Comparison of ENCODE assay signal across 16 cellular contexts in the genomic region with DNA sequence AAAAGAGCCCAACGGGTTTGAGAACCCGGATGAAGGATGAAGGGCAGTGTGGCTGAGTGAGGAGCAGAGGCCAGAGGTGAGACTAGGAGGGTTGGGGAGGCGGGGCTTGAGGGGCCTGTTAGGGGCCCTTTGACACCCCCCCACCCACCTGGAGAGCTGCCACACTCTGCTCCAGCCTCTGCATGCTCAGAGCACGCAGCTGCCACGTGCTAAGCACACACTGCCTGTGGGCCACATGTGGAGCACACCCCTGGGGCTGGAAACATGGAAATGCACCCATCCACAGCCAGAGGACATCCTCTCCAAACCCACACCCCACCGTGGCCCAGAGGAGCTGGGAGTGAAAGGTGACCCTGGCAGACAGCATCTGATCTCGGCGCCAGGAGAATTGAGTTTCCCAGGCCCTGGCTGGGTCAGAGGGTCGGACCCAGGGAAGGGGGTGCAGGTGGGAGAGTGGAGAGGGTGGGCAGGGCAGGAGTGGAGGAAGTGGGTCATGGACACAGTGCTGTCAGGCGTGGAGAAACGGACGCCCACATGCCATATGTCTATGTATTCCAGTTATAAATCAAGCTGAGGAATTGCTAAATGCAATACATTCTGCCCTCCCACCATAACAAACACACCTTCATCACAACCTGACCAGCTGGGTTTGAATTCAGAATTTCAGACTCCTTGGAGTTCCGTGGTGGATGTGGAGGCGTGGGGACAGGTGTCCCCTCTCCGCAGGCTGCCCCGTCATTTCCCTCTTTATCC. TPM values are rescaled to one million over a fixed set of nuclear protein-coding genes. Genes with fewer than 3 reads are reported as not detected.
DNase-seq lines count a peak whose midpoint lies in the region; FAIRE-seq and TF ChIP-seq lines count a peak whose summit lies in the region.
"Had no signal": no experiment of that assay in that cellular context is flagged by ENCODE, and none has a peak within 500 bp of the region (broad histone marks: within the 10 kb centered on the region; RNA-seq: fewer than 3 reads in every experiment).

No MANE protein-coding gene starts in this region.

- no peak for TF ChIP-seq CTCF in H1 (IDR thresholded peaks at IDR 0.05; ENCODE audit: control extremely low read depth in 1 of 3, insufficient read depth in 1 of 3, low read depth in 1 of 3, low read length in 3 of 3)

- no peak for TF ChIP-seq RAD21 in H1 (IDR thresholded peaks at IDR 0.05 in 1 of 2, conservative IDR thresholded peaks at IDR 0.05 in 1 of 2; ENCODE audit: low read depth in 2 of 2, low read length in 2 of 2)

- H3K4me3 ChIP-seq in NT2/D1 (ENCODE audit: insufficient read length, low read depth), result no peak overlapping the region
- H3K4me3 ChIP-seq in H1 (ENCODE audit: extremely low read depth in 1 of 4, insufficient read depth in 2 of 4, low read depth in 3 of 4, low read length in 4 of 4), result no peak overlapping the region
- H3K4me3 ChIP-seq in neuronal stem cell (ENCODE audit: low read length in 2 of 2), result no peak overlapping the region
- H3K4me3 ChIP-seq: GM12878, HAP-1 had no signal

- POLR2A ChIA-PET in H1 (lab: Charles Lee; ENCODE audit: partially characterized antibody), result interaction anchor here (0.7 to 1.0 kb wide), 3 partner anchors 16 to 58 kb away, joined by 3 read pairs; no protein-coding TSS in a partner anchor

- H4K8ac ChIP-seq in H1 (ENCODE audit: extremely low read depth, insufficient read depth, low read length) (0 out of 2 replicates have a peak overlapping the region, but pooled peaks have one; percentile 42), neuronal stem cell (ENCODE audit: low read depth, low read length) (peak overlapping the region; percentile 30)

- H2BK12ac ChIP-seq in H1 (ENCODE audit: low read depth, low read length), result no peak overlapping the region
- no peak overlapping the region for H2BK12ac ChIP-seq in neuronal stem cell (ENCODE audit: low read length)

- CTCF ChIA-PET in H1 (lab: Charles Lee; ENCODE audit: partially characterized antibody), result interaction anchor here (0.6 to 2.3 kb wide), 5 partner anchors 8 to 580 kb away, joined by 3 to 14 read pairs (median 3); no protein-coding TSS in a partner anchor

- H2BK20ac ChIP-seq in H1 (ENCODE audit: low read length), result no peak overlapping the region

- no peak overlapping the region for H3K56ac ChIP-seq in H1 (replicated peaks; ENCODE audit: insufficient read length, low read depth, low read length)

- WGBS in H1 (ENCODE audit: extremely low coverage in 1 of 2, insufficient coverage in 1 of 2, insufficient read length in 1 of 2, insufficient replicate concordance in 2 of 2, low coverage in 1 of 2, low lambda C conversion rate in 2 of 2, missing lambda C conversion rate in 1 of 2), 2 experiments, result 85% methylated on average over 15 of the region's 16 CpGs; no CpG with 5 or more reads in 1 of the 2 experiments
- no CpG with 5 or more reads among the region's 16 CpGs for WGBS in neuronal stem cell (ENCODE audit: extremely low coverage in 2 of 2, insufficient read length in 2 of 2, insufficient replicate concordance in 1 of 2), 2 donors

- H2AFZ ChIP-seq in H1 (ENCODE audit: low read length) (no peak overlapping the region), neuronal stem cell (ENCODE audit: low read length) (no peak overlapping the region)

- H3K36me3 ChIP-seq in NT2/D1 (ENCODE audit: insufficient read depth, insufficient read length, low read length) (peaks cover 30% of the 10 kb centered on the region), H1 (ENCODE audit: control insufficient read depth in 2 of 4, insufficient read depth in 4 of 4, low read length in 3 of 4) (no peaks in the 10 kb centered on the region), neuronal stem cell (replicated peaks in 1 of 2; ENCODE audit: control insufficient read depth in 2 of 2, insufficient read depth in 2 of 2, low read length in 2 of 2) (peaks cover 0 to 11% of the 10 kb centered on the region in 2 donors)

- no peak for TF ChIP-seq EP300 in H1 (IDR thresholded peaks at IDR 0.05; ENCODE audit: borderline replicate concordance in 1 of 2, low read depth in 2 of 2, low read length in 2 of 2)

- no peak for TF ChIP-seq POLR2A in H1 (IDR thresholded peaks at IDR 0.05; ENCODE audit: control extremely low read depth in 1 of 2, low read depth in 2 of 2, low read length in 2 of 2)

- H3K79me2 ChIP-seq in H1 (ENCODE audit: control insufficient read depth in 1 of 2, insufficient read depth in 2 of 2, low read length in 2 of 2), result peaks cover 0 to 3% of the 10 kb centered on the region in 2 experiments; a peak in 1 of 4 replicates

- H3K9me3 ChIP-seq in NT2/D1 (ENCODE audit: insufficient read depth, low read length) (no peaks in the 10 kb centered on the region), H1 (ENCODE audit: insufficient read depth in 2 of 2, low read depth in 1 of 2, low read length in 1 of 2) (no peaks in the 10 kb centered on the region), neuronal stem cell (replicated peaks in 1 of 2; ENCODE audit: control insufficient read depth in 2 of 2, insufficient read depth in 1 of 2, low read depth in 1 of 2, low read length in 2 of 2) (no peaks in the 10 kb centered on the region)
- H3K9me3 ChIP-seq: HAP-1 had no signal

- H3K27me3 ChIP-seq in NT2/D1 (ENCODE audit: insufficient read depth, insufficient read length) (no peaks in the 10 kb centered on the region), H1 (replicated peaks in 1 of 4; ENCODE audit: control insufficient read depth in 3 of 4, extremely low read depth in 1 of 4, insufficient read depth in 3 of 4, low read length in 3 of 4) (no peaks in the 10 kb centered on the region), neuronal stem cell (ENCODE audit: control insufficient read depth in 3 of 3, insufficient read depth in 3 of 3, low read depth in 1 of 3, low read length in 3 of 3) (no peaks in the 10 kb centered on the region)

- no peak overlapping the region for H3K14ac ChIP-seq in H1 (ENCODE audit: insufficient read length)
- no peak overlapping the region for H3K14ac ChIP-seq in neuronal stem cell (ENCODE audit: low read length)

- peaks cover under 1 to 9% of the 10 kb centered on the region in 2 experiments for H4K20me1 ChIP-seq in H1 (replicated peaks in 1 of 2; ENCODE audit: control insufficient read depth in 1 of 2, insufficient read depth in 2 of 2, low read length in 2 of 2)

- H4K5ac ChIP-seq in H1 (ENCODE audit: insufficient read length, low read depth, low read length), result no peak overlapping the region

- H3K18ac ChIP-seq in H1 (ENCODE audit: extremely low read depth, low read length) (no peak overlapping the region), neuronal stem cell (ENCODE audit: low read length) (no peak overlapping the region)

- no peak overlapping the region for H2BK120ac ChIP-seq in H1 (replicated peaks; ENCODE audit: low read depth, low read length)
- no peak overlapping the region for H2BK120ac ChIP-seq in neuronal stem cell (ENCODE audit: low read depth, low read length)

- no peak overlapping the region for H3K4ac ChIP-seq in H1 (replicated peaks; ENCODE audit: insufficient read length, low read depth, low read length)
- no peak overlapping the region for H3K4ac ChIP-seq in neuronal stem cell (ENCODE audit: low read length)

- H3K23ac ChIP-seq in H1 (ENCODE audit: insufficient read length) (no peak overlapping the region), neuronal stem cell (ENCODE audit: low read depth, low read length, poor library complexity) (peak overlapping the region; percentile 35)

- peak overlapping the region; percentile 18 for H3K9ac ChIP-seq in NT2/D1 (ENCODE audit: insufficient read length, low read depth)
- H3K9ac ChIP-seq in H1 (replicated peaks in 1 of 4; ENCODE audit: extremely low read depth in 1 of 4, low read depth in 3 of 4, low read length in 3 of 4), result no peak overlapping the region
- H3K9ac ChIP-seq in neuronal stem cell (ENCODE audit: low read depth, low read length, poor library complexity), result peak overlapping the region; percentile 50

- H3K79me1 ChIP-seq in H1 (ENCODE audit: low read depth, low read length) (no peaks in the 10 kb centered on the region; the same call in 1 of the 2 replicates), neuronal stem cell (ENCODE audit: low read depth, low read length) (peaks cover 9% of the 10 kb centered on the region)

- DNase-seq in D341Med (ENCODE audit: low spot score) (peak; percentile 25), NT2/D1 (ENCODE audit: low read depth, low spot score) (no peak), H1 (ENCODE audit: low read depth in 1 of 2, low spot score in 2 of 2) (no peak), neuronal stem cell (ENCODE audit: low spot score) (no peak), iPS-NIHi7 (ENCODE audit: extremely low spot score) (no peak)
- no peak for DNase-seq in stimulated activated CD8-positive, alpha-beta memory T cell treated with anti-CD3 and anti-CD28 coated beads, Interleukin-4, amount 100 ng/mL, for 48 hours
- no peak for DNase-seq in activated T-cell treated with anti-CD3 and anti-CD28 coated beads, Interleukin-2, amount 50 U/mL, for 48 hours
- DNase-seq: Karpas-422, MM.1S, NCI-H1105, NCI-H187 treated with DMSO at 0.1 percent for 48 hours, NCI-H510A had no signal

- peaks cover under 1% of the 10 kb centered on the region; the same call in 1 of the 2 replicates for H3K23me2 ChIP-seq in H1 (ENCODE audit: low read depth, low read length)

- H2BK5ac ChIP-seq in H1 (ENCODE audit: low read depth, low read length), result no peak overlapping the region
- peak overlapping the region; percentile 46 for H2BK5ac ChIP-seq in neuronal stem cell (ENCODE audit: low read length)

- H4K91ac ChIP-seq in H1 (replicated peaks; ENCODE audit: insufficient read length, low read length) (no peak overlapping the region), neuronal stem cell (ENCODE audit: low read depth, low read length, poor library complexity) (no peak overlapping the region)

- H3K4me1 ChIP-seq in NT2/D1 (ENCODE audit: insufficient read depth, insufficient read length), result peaks cover 15% of the 10 kb centered on the region
- peaks cover 3 to 9% (median 6%) of the 10 kb centered on the region in 4 experiments; a peak in 6 of 7 replicates for H3K4me1 ChIP-seq in H1 (replicated peaks in 1 of 4; ENCODE audit: control insufficient read depth in 3 of 4, insufficient read depth in 4 of 4, low read length in 3 of 4)
- peaks cover 6 to 7% of the 10 kb centered on the region in 2 donors for H3K4me1 ChIP-seq in neuronal stem cell (ENCODE audit: control insufficient read depth in 2 of 2, insufficient read depth in 1 of 2, low read depth in 1 of 2, low read length in 2 of 2)

- H2AK5ac ChIP-seq in H1 (ENCODE audit: low read depth, low read length), result no peak overlapping the region
- no peak overlapping the region for H2AK5ac ChIP-seq in neuronal stem cell (ENCODE audit: low read depth, low read length)

- no peak for FAIRE-seq in H1 (lab: Jason Lieb, UNC)
- FAIRE-seq: GM12878, HepG2 had no signal

- H2BK15ac ChIP-seq in H1 (ENCODE audit: low read length), result no peak overlapping the region
- H2BK15ac ChIP-seq in neuronal stem cell (ENCODE audit: low read length), result no peak overlapping the region

- H3K27ac ChIP-seq in H1 (ENCODE audit: low read depth, low read length) (no peak overlapping the region), neuronal stem cell (replicated peaks; ENCODE audit: low read length) (no peak overlapping the region)

- H3K4me2 ChIP-seq in H1 (ENCODE audit: insufficient read depth in 1 of 2, low read depth in 2 of 2, low read length in 2 of 2), result no peak overlapping the region
- H3K4me2 ChIP-seq in neuronal stem cell (ENCODE audit: insufficient read depth, low read length, poor library complexity, severe bottlenecking), result no peak overlapping the region

RNA-seq across cellular contexts. Expression of a gene that starts 5.9 kb away (rescaled TPM):
- total RNA-seq in H1 (2021; fragmentation: NEBNext Ultra II Directional; extraction: Animal tissue kit (Norgen Biotek cat#: 25700)), result 43.7 and 62.7 TPM in 2 replicates
- polyA plus RNA-seq in H1 (2011; rRNA removed), result 34.3 and 55.4 TPM in 2 replicates
- 38.5 TPM for polyA plus RNA-seq in H1 (2011; cell fraction: cytosol; rRNA removed)
- 182 TPM for polyA plus RNA-seq in H1 (2011; cell fraction: nucleus; rRNA removed)
- 63.2 to 75.1 TPM (median 67.5 TPM) in 4 replicates for polyA plus RNA-seq in H1 (2012, experiment 1 of 2)
- 27.0 TPM for polyA plus RNA-seq in H1 (2012, experiment 2 of 2)
- 35.2 TPM for polyA plus RNA-seq in H1 (2013, experiment 1 of 2)
- polyA plus RNA-seq in H1 (2013, experiment 2 of 2), result 29.3 TPM
- polyA minus RNA-seq in H1 (2011; rRNA and poly(A)+ RNA removed), result 80.1 and 86.2 TPM in 2 replicates
- 43.2 TPM for polyA minus RNA-seq in H1 (2011; cell fraction: cytosol; rRNA and poly(A)+ RNA removed)
- polyA minus RNA-seq in H1 (2011; cell fraction: nucleus; rRNA and poly(A)+ RNA removed), result 108 TPM
- polyA plus RNA-seq in neuronal stem cell (2013, experiment 1 of 2), result 46.5 TPM
- polyA plus RNA-seq in neuronal stem cell (2013, experiment 2 of 2), result 48.3 TPM

RNA-seq across cellular contexts. Expression of a gene that starts 17.7 kb away (rescaled TPM):
- 103 and 107 TPM in 2 replicates for total RNA-seq in H1 (2021; fragmentation: NEBNext Ultra II Directional; extraction: Animal tissue kit (Norgen Biotek cat#: 25700))
- polyA plus RNA-seq in H1 (2011; rRNA removed), result 66.0 and 87.0 TPM in 2 replicates
- 40.7 TPM for polyA plus RNA-seq in H1 (2011; cell fraction: cytosol; rRNA removed)
- 107 TPM for polyA plus RNA-seq in H1 (2011; cell fraction: nucleus; rRNA removed)
- 80.8 to 92.5 TPM (median 90.4 TPM) in 4 replicates for polyA plus RNA-seq in H1 (2012, experiment 1 of 2)
- polyA plus RNA-seq in H1 (2012, experiment 2 of 2), result 78.0 TPM
- 77.5 TPM for polyA plus RNA-seq in H1 (2013, experiment 1 of 2)
- polyA plus RNA-seq in H1 (2013, experiment 2 of 2), result 83.3 TPM
- polyA minus RNA-seq in H1 (2011; rRNA and poly(A)+ RNA removed), result 38.7 and 39.7 TPM in 2 replicates
- 51.8 TPM for polyA minus RNA-seq in H1 (2011; cell fraction: cytosol; rRNA and poly(A)+ RNA removed)
- 36.3 TPM for polyA minus RNA-seq in H1 (2011; cell fraction: nucleus; rRNA and poly(A)+ RNA removed)
- polyA plus RNA-seq in neuronal stem cell (2013, experiment 1 of 2), result 120 TPM
- polyA plus RNA-seq in neuronal stem cell (2013, experiment 2 of 2), result 119 TPM

RNA-seq across cellular contexts. Expression of a gene that starts 49.1 kb away (rescaled TPM):
- 63.1 and 66.4 TPM in 2 replicates for total RNA-seq in H1 (2021; fragmentation: NEBNext Ultra II Directional; extraction: Animal tissue kit (Norgen Biotek cat#: 25700))
- 164 and 264 TPM in 2 replicates for polyA plus RNA-seq in H1 (2011; rRNA removed)
- 116 TPM for polyA plus RNA-seq in H1 (2011; cell fraction: cytosol; rRNA removed)
- 130 TPM for polyA plus RNA-seq in H1 (2011; cell fraction: nucleus; rRNA removed)
- 55.4 to 92.3 TPM (median 90.9 TPM) in 4 replicates for polyA plus RNA-seq in H1 (2012, experiment 1 of 2)
- 146 TPM for polyA plus RNA-seq in H1 (2012, experiment 2 of 2)
- polyA plus RNA-seq in H1 (2013, experiment 1 of 2), result 82.3 TPM
- 81.6 TPM for polyA plus RNA-seq in H1 (2013, experiment 2 of 2)
- 11.2 and 14.2 TPM in 2 replicates for polyA minus RNA-seq in H1 (2011; rRNA and poly(A)+ RNA removed)
- polyA minus RNA-seq in H1 (2011; cell fraction: cytosol; rRNA and poly(A)+ RNA removed), result 40.3 TPM
- 35.9 TPM for polyA minus RNA-seq in H1 (2011; cell fraction: nucleus; rRNA and poly(A)+ RNA removed)
- polyA plus RNA-seq in neuronal stem cell (2013, experiment 1 of 2), result 95.6 TPM
- 101 TPM for polyA plus RNA-seq in neuronal stem cell (2013, experiment 2 of 2)

RNA-seq across cellular contexts. Expression of a gene that starts 59.9 kb away (rescaled TPM):
- 1.1 and 1.4 TPM in 2 replicates for total RNA-seq in H1 (2021; fragmentation: NEBNext Ultra II Directional; extraction: Animal tissue kit (Norgen Biotek cat#: 25700))
- 1.6 TPM in 2 replicates for polyA plus RNA-seq in H1 (2011; rRNA removed)
- 0.93 TPM for polyA plus RNA-seq in H1 (2011; cell fraction: cytosol; rRNA removed)
- 2.2 TPM for polyA plus RNA-seq in H1 (2011; cell fraction: nucleus; rRNA removed)
- polyA plus RNA-seq in H1 (2012, experiment 1 of 2), result 0.75 to 1.4 TPM (median 1.2 TPM) in 4 replicates
- polyA plus RNA-seq in H1 (2012, experiment 2 of 2), result 0.84 TPM
- polyA plus RNA-seq in H1 (2013, experiment 1 of 2), result 1.1 TPM
- polyA plus RNA-seq in H1 (2013, experiment 2 of 2), result 1.4 TPM
- not detected in 2 replicates for polyA minus RNA-seq in H1 (2011; rRNA and poly(A)+ RNA removed)
- polyA minus RNA-seq in H1 (2011; cell fraction: cytosol; rRNA and poly(A)+ RNA removed), result not detected
- not detected for polyA minus RNA-seq in H1 (2011; cell fraction: nucleus; rRNA and poly(A)+ RNA removed)
- polyA plus RNA-seq in neuronal stem cell (2013, experiment 1 of 2), result 0.08 TPM
- 0.10 TPM for polyA plus RNA-seq in neuronal stem cell (2013, experiment 2 of 2)
- total RNA-seq: GM12878 had no signal
- polyA plus RNA-seq: BJ, GM12878 had no signal

Comparison
In these comparisons a context has a peak if more than half of its experiments do, and no peak if none do; other contexts are left out.
1. H3K9ac ChIP-seq: peak in NT2/D1 (single experiment) and neuronal stem cell (single experiment); none in H1 (0 of 4).